Comparison of ENCODE assay signal across 15 cellular contexts in the genomic region with DNA sequence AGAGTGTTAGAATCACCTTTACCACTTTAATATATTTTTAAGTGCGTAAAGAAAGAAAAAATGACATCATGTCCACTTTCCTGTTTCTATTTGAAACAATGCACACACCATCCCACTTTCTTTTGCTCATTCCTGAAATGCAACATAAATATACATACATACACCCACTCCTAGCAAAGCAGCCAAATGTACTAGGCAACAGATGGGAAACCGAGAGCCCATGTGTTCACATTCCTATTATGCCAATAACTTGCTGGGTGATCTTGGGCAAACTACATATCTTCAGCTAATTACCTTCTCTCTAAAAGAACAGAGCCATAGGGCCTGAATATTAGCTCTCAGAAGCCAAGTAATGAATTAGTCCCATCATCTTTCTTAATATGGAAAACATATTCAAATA.
"Had no signal": no experiment of that assay in that cellular context is flagged by ENCODE, and none has a peak within 500 bp of the region (broad histone marks: within the 10 kb centered on the region; RNA-seq: fewer than 3 reads in every experiment).

No MANE protein-coding gene starts in this region.

- DNase-seq: cortex of kidney; effector CD8-positive, alpha-beta T cell; foreskin melanocyte; heart right ventricle; hypothalamus; islet precursor cell; mammary epithelial cell; mucosa of descending colon; natural killer cell; ovary; right cardiac atrium; stimulated activated CD4-positive, alpha-beta T cell treated with anti-CD3 and anti-CD28 coated beads, Interleukin-2, amount 100 ng/mL, for 48 hours; stimulated activated naive CD4-positive, alpha-beta T cell treated with Interleukin-2 at 50 U/mL for 16 hours; thyroid gland had no signal

- ATAC-seq: heart right ventricle, left lobe of liver, mucosa of descending colon, natural killer cell, right cardiac atrium had no signal
